In the genomic region with DNA sequence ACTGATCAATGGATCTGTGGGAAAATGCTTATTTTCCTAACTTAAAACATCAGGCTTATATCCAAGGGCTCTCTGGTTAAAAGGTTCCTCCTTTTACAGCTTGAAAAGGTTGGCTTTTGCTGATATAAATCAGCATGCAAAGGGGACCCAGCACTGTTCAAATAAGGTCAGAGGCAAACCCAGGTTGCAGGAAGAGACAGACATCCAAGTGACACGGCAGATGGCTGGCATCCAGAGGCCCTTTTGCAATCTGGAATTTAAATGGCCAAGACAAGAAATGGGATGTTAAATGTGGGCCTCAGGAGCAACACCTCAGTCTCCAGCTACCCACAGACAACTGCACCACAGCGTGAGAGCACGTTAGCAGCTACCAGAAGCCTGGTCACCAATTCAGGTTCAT, we compare ENCODE assay signal across 1 cellular context.
TF ChIP-seq lines count a peak whose summit lies in the region.

No MANE protein-coding gene starts in this region.

TF ChIP-seq in WTC11, 78 proteins besides CTCF, POLR2A, EP300 and RAD21 (continued from another document):
- TF ChIP-seq, protein P1, sequence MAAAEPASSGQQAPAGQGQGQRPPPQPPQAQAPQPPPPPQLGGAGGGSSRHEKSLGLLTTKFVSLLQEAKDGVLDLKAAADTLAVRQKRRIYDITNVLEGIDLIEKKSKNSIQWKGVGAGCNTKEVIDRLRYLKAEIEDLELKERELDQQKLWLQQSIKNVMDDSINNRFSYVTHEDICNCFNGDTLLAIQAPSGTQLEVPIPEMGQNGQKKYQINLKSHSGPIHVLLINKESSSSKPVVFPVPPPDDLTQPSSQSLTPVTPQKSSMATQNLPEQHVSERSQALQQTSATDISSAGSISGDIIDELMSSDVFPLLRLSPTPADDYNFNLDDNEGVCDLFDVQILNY (CRISPR knock-in tag; IDR thresholded peaks at IDR 0.05) = no peak
- TF ChIP-seq, protein P2, sequence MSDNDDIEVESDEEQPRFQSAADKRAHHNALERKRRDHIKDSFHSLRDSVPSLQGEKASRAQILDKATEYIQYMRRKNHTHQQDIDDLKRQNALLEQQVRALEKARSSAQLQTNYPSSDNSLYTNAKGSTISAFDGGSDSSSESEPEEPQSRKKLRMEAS (CRISPR knock-in tag; IDR thresholded peaks at IDR 0.05) = no peak
- TF ChIP-seq, protein P3, sequence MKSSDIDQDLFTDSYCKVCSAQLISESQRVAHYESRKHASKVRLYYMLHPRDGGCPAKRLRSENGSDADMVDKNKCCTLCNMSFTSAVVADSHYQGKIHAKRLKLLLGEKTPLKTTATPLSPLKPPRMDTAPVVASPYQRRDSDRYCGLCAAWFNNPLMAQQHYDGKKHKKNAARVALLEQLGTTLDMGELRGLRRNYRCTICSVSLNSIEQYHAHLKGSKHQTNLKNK (CRISPR knock-in tag; IDR thresholded peaks at IDR 0.05) = no peak
- TF ChIP-seq ZBTB21 (CRISPR knock-in tag; IDR thresholded peaks at IDR 0.05; ENCODE audit: borderline replicate concordance) = no peak
- TF ChIP-seq CREB1 (CRISPR knock-in tag; IDR thresholded peaks at IDR 0.05) = no peak
- TF ChIP-seq, protein P4, sequence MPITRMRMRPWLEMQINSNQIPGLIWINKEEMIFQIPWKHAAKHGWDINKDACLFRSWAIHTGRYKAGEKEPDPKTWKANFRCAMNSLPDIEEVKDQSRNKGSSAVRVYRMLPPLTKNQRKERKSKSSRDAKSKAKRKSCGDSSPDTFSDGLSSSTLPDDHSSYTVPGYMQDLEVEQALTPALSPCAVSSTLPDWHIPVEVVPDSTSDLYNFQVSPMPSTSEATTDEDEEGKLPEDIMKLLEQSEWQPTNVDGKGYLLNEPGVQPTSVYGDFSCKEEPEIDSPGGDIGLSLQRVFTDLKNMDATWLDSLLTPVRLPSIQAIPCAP (CRISPR knock-in tag; IDR thresholded peaks at IDR 0.05) = no peak
